Comparison of ENCODE assay signal across 21 cellular contexts in the genomic region with DNA sequence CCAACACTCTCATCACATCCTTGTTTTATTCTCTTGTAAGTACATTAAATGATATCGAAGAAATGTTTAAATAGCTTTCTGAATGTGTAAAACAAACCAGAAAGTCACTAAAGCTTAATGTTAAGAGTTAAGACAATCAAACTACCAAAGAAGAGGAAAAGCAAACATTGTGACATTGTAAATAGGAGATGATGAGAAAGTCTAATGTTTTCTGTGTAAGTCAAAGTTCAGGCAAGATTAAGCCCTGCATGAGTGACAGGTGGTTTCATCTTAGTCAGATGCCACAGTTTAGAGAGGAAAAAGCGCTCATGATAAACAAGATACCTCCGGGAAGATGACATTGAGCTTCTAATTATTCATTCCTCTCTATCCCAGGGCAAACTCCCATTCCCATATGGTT.
"Had no signal": no experiment of that assay in that cellular context is flagged by ENCODE, and none has a peak within 500 bp of the region (broad histone marks: within the 10 kb centered on the region; RNA-seq: fewer than 3 reads in every experiment).

No MANE protein-coding gene starts in this region.

- H3K4me3 ChIP-seq: coronary artery, dorsolateral prefrontal cortex, heart left ventricle had no signal

- H3K27ac ChIP-seq: brain microvascular endothelial cell, coronary artery, dorsolateral prefrontal cortex, heart left ventricle had no signal

- DNase-seq: activated CD4-positive, alpha-beta memory T cell treated with anti-CD3 and anti-CD28 coated beads, Interleukin-2, amount 10 ng/mL, durations not matched to agents 7 days and 5 days; activated CD4-positive, alpha-beta T cell treated with anti-CD3 and anti-CD28 coated beads for 1 hour; activated CD4-positive, alpha-beta T cell treated with anti-CD3 and anti-CD28 coated beads for 4 hours; activated CD4-positive, alpha-beta T cell treated with anti-CD3 and anti-CD28 coated beads, Interleukin-2, amount 50 U/mL, for 4 hours; activated CD8-positive, alpha-beta memory T cell treated with anti-CD3 and anti-CD28 coated beads, Interleukin-2, amount 50 U/mL, for 48 hours; activated gamma-delta T cell; activated naive CD4-positive, alpha-beta T cell treated with anti-CD3 and anti-CD28 coated beads, Interleukin-2, amount 50 U/mL, for 16 hours; activated naive CD4-positive, alpha-beta T cell treated with Interleukin-2 at 50 U/mL for 16 hours; activated T-cell treated with anti-CD3 and anti-CD28 coated beads for 4 hours; activated T-cell treated with anti-CD3 and anti-CD28 coated beads, Interleukin-2, amount 50 U/mL, for 24 hours; activated T-cell treated with anti-CD3 and anti-CD28 coated beads, Interleukin-2, amount 50 U/mL, for 72 hours; amniotic stem cell; anterior cingulate cortex; dorsolateral prefrontal cortex; effector memory CD4-positive, alpha-beta T cell; heart left ventricle; T-helper 2 cell had no signal

- H3K36me3 ChIP-seq: brain microvascular endothelial cell, heart left ventricle had no signal

- ATAC-seq: activated T-cell treated with anti-CD3 and anti-CD28 coated beads, Interleukin-2, amount 50 U/mL, for 72 hours; esophagus mucosa; heart left ventricle; WTC11 had no signal
